Comparison of ENCODE assay signal across 29 cellular contexts in the genomic region with DNA sequence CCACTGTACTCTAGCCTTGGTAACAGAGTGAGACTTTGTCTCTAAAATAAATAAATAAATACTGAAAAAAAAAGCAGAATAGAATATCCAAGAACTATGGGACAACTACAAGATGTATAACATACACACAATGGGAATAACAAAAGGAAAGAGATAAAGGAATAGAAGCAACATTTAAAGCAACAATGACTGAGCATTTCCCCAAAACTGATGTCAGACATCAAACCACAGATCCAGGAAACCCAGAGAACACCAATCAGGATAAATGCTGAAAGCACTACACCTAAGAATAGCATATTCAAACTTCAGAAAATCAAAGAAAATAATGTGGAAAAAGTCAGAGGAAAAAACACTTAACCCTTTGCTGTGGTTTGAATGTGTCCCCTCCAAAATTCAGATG.
"Had no signal": no experiment of that assay in that cellular context is flagged by ENCODE, and none has a peak within 500 bp of the region (broad histone marks: within the 10 kb centered on the region; RNA-seq: fewer than 3 reads in every experiment).

No MANE protein-coding gene starts in this region.

- H3K4me1 ChIP-seq: adrenal gland, ascending aorta, body of pancreas, breast epithelium had no signal

- H3K9me3 ChIP-seq: adrenal gland, ascending aorta, body of pancreas, breast epithelium had no signal

- H3K27ac ChIP-seq: adrenal gland, ascending aorta, body of pancreas, brain microvascular endothelial cell, breast epithelium, cardiac muscle cell had no signal

- H3K36me3 ChIP-seq: adrenal gland, ascending aorta, brain microvascular endothelial cell, breast epithelium, cardiac muscle cell had no signal

- DNase-seq: activated effector memory CD4-positive, alpha-beta T cell treated with anti-CD3 and anti-CD28 coated beads, Interleukin-2, amount 50 U/mL, for 16 hours; activated effector memory CD4-positive, alpha-beta T cell treated with Interleukin-2 at 50 U/mL for 16 hours; activated gamma-delta T cell; activated gamma-delta T cell treated with Interleukin-2 at 50 U/mL for 16 hours; activated naive CD4-positive, alpha-beta T cell; activated naive CD4-positive, alpha-beta T cell treated with anti-CD3 and anti-CD28 coated beads for 36 hours; activated naive CD4-positive, alpha-beta T cell treated with anti-CD3 and anti-CD28 coated beads, Interleukin-2, amount 10 ng/mL, durations not matched to agents 7 days and 5 days; activated naive CD4-positive, alpha-beta T cell treated with anti-CD3 and anti-CD28 coated beads, Interleukin-2, amount 50 U/mL, for 16 hours; activated naive CD4-positive, alpha-beta T cell treated with Interleukin-2 at 50 U/mL for 16 hours; activated naive CD8-positive, alpha-beta T cell treated with anti-CD3 and anti-CD28 coated beads for 36 hours; activated naive CD8-positive, alpha-beta T cell treated with anti-CD3 and anti-CD28 coated beads, Interleukin-2, amount 10 ng/mL, durations not matched to agents 7 days and 5 days; activated naive CD8-positive, alpha-beta T cell treated with anti-CD3 and anti-CD28 coated beads, Interleukin-2, amount 50 U/mL, for 24 hours; activated T-cell treated with anti-CD3 and anti-CD28 coated beads, Interleukin-2, amount 50 U/mL, for 24 hours; activated T-cell treated with anti-CD3 and anti-CD28 coated beads, Interleukin-2, amount 50 U/mL, for 4 hours; activated T-cell treated with anti-CD3 and anti-CD28 coated beads, Interleukin-2, amount 50 U/mL, for 48 hours; activated T-cell treated with anti-CD3 and anti-CD28 coated beads, Interleukin-2, amount 50 U/mL, for 72 hours; adrenal gland; amniotic stem cell; amygdala; anterior cingulate cortex; aorta; body of pancreas; brain microvascular endothelial cell; caudate nucleus; central memory CD4-positive, alpha-beta T cell; cerebellar nuclear complex had no signal

- H3K4me3 ChIP-seq: adrenal gland, ascending aorta, body of pancreas, breast epithelium, cardiac muscle cell had no signal
